ENCODE assay signal across 14 cellular contexts in the genomic region with DNA sequence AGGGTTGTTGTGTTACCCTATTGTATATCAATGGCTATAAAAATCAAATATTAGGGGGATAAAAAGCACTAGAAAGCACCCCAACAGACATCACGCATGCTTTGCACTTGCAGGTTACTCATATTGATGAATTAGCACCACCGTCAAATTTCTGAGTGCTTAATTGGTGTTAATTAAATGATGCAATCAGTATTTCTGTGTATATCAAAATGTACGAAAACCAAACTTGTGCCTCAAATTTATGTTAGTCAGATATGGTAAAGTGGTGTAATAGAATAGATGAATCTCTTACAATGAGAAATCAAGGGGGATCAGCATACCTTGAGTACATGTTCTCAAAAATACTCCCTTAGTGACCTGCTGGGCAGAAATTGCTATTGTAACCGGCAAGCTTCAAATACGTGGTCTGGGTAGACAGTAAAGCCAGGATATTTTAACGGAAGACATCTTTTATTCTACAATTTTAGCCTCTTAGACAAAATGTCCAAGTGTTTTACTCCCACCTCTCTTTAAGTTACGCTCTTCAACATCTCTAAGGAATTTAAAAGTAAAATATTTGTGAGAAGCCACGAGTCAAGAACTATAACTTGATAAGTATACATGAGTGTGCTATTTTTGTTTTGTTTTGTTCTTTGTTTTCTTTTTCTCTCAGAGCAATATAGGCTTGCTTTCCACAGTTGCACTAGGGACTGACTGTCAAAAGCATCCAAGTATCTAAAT.
"Had no signal": no experiment of that assay in that cellular context is flagged by ENCODE, and none has a peak within 500 bp of the region (broad histone marks: within the 10 kb centered on the region; RNA-seq: fewer than 3 reads in every experiment).

No MANE protein-coding gene starts in this region.

- H3K4me1 ChIP-seq: parathyroid adenoma, uterus had no signal

- ATAC-seq: natural killer cell treated with Interleukin-12 subunit alpha and Interleukin-12 subunit beta and Interleukin-15 and Interleukin-18, amount 100 ng/mL, for 72 hours had no signal

- H2AFZ ChIP-seq: parathyroid adenoma had no signal

- H3K27ac ChIP-seq: body of pancreas, coronary artery, esophagus muscularis mucosa, lower lobe of right lung, parathyroid adenoma, transverse colon, uterus had no signal

- H3K36me3 ChIP-seq: lower lobe of right lung, transverse colon, uterus had no signal

- DNase-seq: activated CD4-positive, alpha-beta T cell treated with anti-CD3 and anti-CD28 coated beads, Interleukin-2, amount 50 U/mL, for 48 hours; activated naive CD8-positive, alpha-beta T cell treated with anti-CD3 and anti-CD28 coated beads, Interleukin-2, amount 10 ng/mL, durations not matched to agents 7 days and 5 days; lower lobe of right lung; stimulated activated CD4-positive, alpha-beta T cell treated with anti-CD3 and anti-CD28 coated beads, Interleukin-12 subunit alpha, Interleukin-12 subunit beta, amount 100 ng/mL, for 4 hours; stimulated activated CD4-positive, alpha-beta T cell treated with anti-CD3 and anti-CD28 coated beads, Interleukin-1b, Interleukin-23, amount 100 ng/mL, for 48 hours; stimulated activated CD8-positive, alpha-beta memory T cell treated with anti-CD3 and anti-CD28 coated beads, Interleukin-4, amount 100 ng/mL, for 48 hours; stimulated activated naive CD4-positive, alpha-beta T cell; transverse colon; uterus had no signal

- H3K79me2 ChIP-seq: parathyroid adenoma had no signal

- H3K9ac ChIP-seq: parathyroid adenoma had no signal

- H3K4me3 ChIP-seq: body of pancreas, coronary artery, esophagus muscularis mucosa, lower lobe of right lung, transverse colon, uterus had no signal

- H3K27me3 ChIP-seq: body of pancreas, esophagus muscularis mucosa, transverse colon, uterus had no signal

- H3K9me3 ChIP-seq: body of pancreas, esophagus muscularis mucosa, lower lobe of right lung, transverse colon, uterus had no signal
